1 cellular context compared by ENCODE assay signal in genomic region chr9:122206118-122207046, GRCh38.
TF ChIP-seq lines count a peak whose summit lies in the region.

No MANE protein-coding gene starts in this region.

TF ChIP-seq in HCT116, 20 proteins besides CTCF, POLR2A, EP300 and RAD21 (continued from another document):
- TF ChIP-seq ZBTB33 (IDR thresholded peaks at IDR 0.05; ENCODE audit: extremely low read depth, insufficient replicate concordance, low read length) (no peak), SP1 (IDR thresholded peaks at IDR 0.05; ENCODE audit: low read depth) (no peak), ATF3 (IDR thresholded peaks at IDR 0.05) (no peak), CBX3 (IDR thresholded peaks at IDR 0.05; ENCODE audit: low read depth) (no peak), ZNF274 (IDR thresholded peaks at IDR 0.05; ENCODE audit: low read depth, low read length) (no peak), SRF (IDR thresholded peaks at IDR 0.05; ENCODE audit: low read depth) (no peak), TCF7L2 (IDR thresholded peaks at IDR 0.05; ENCODE audit: borderline replicate concordance, extremely low read depth, insufficient read depth, insufficient read length) (no peak), EZH2 (IDR thresholded peaks at IDR 0.05) (no peak), YY1 (IDR thresholded peaks at IDR 0.05; ENCODE audit: extremely low read depth, insufficient replicate concordance, low read depth, low read length) (no peak), EZH2phosphoT487 (IDR thresholded peaks at IDR 0.05; ENCODE audit: borderline replicate concordance) (no peak), EGR1 (IDR thresholded peaks at IDR 0.05; ENCODE audit: low read depth) (no peak), SIN3A (IDR thresholded peaks at IDR 0.05; ENCODE audit: low read depth) (no peak), MAX (IDR thresholded peaks at IDR 0.05) (no peak), CEBPB (IDR thresholded peaks at IDR 0.05; ENCODE audit: low read depth) (no peak), ZFX (IDR thresholded peaks at IDR 0.05) (no peak), REST (IDR thresholded peaks at IDR 0.05; ENCODE audit: low read depth) (no peak)
